ENCODE assay signal across 28 cellular contexts in the genomic region with DNA sequence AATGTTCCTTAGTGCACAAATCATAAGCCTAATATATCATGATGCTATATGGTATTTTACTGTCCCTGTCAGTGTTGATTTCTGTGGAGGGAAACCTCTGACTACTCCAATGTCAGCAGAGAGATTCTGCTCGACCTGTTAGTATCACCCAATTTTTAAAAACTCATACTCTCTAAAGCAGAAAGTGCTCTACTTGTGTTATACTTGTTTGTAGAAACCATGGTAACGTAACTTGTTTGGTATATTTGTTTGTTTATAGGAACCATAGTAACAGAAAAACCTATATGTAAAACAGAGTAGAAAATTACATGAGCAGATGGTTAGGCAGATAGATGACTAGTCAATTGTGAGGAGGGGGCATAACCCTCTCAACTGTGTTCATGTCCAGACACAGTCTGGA.
"Had no signal": no experiment of that assay in that cellular context is flagged by ENCODE, and none has a peak within 500 bp of the region (broad histone marks: within the 10 kb centered on the region; RNA-seq: fewer than 3 reads in every experiment).

No MANE protein-coding gene starts in this region.

- H3K4me3 Mint-ChIP-seq: activated T-cell treated with anti-CD3 and anti-CD28 coated beads, Interleukin-2, amount 50 U/mL, for 24 hours; endodermal cell; nephron; stimulated activated naive CD8-positive, alpha-beta T cell treated with anti-CD3 and anti-CD28 coated beads, Interleukin-15, Interleukin-2, amounts not matched to agents 100 ng/mL and 50 ng/mL, for 24 hours; type B pancreatic cell had no signal

- DNase-seq: activated CD4-positive, alpha-beta T cell treated with anti-CD3 and anti-CD28 coated beads for 48 hours; activated CD4-positive, alpha-beta T cell treated with anti-CD3 and anti-CD28 coated beads, Interleukin-2, amount 50 U/mL, for 48 hours; activated CD8-positive, alpha-beta memory T cell treated with anti-CD3 and anti-CD28 coated beads, Interleukin-2, amount 50 U/mL, for 48 hours; activated gamma-delta T cell; activated naive CD4-positive, alpha-beta T cell treated with anti-CD3 and anti-CD28 coated beads, Interleukin-2, amount 50 U/mL, for 16 hours; activated T-cell treated with anti-CD3 and anti-CD28 coated beads, Interleukin-2, amount 50 U/mL, for 24 hours; amniotic stem cell; caudate nucleus; endodermal cell; foreskin melanocyte; heart right ventricle; kidney glomerular epithelial cell; left lung; lower lobe of right lung; retina; stimulated activated CD4-positive, alpha-beta T cell treated with anti-CD3 and anti-CD28 coated beads, Interleukin-12 subunit alpha, Interleukin-12 subunit beta, amount 100 ng/mL, for 4 hours; stimulated activated CD4-positive, alpha-beta T cell treated with anti-CD3 and anti-CD28 coated beads, Interleukin-4, amount 100 ng/mL, for 1 hour; T1000; uterus; WERI-Rb-1 had no signal

- H3K36me3 ChIP-seq: left lung, lower lobe of right lung, prostate gland, uterus had no signal

- H3K4me3 ChIP-seq: esophagus muscularis mucosa, heart right ventricle, left lung, lower lobe of right lung, prostate gland, skin epidermis, thoracic aorta, uterus had no signal

- H3K9me3 Mint-ChIP-seq: activated T-cell treated with anti-CD3 and anti-CD28 coated beads, Interleukin-2, amount 50 U/mL, for 24 hours; endodermal cell; nephron; stimulated activated naive CD8-positive, alpha-beta T cell treated with anti-CD3 and anti-CD28 coated beads, Interleukin-15, Interleukin-2, amounts not matched to agents 100 ng/mL and 50 ng/mL, for 24 hours; type B pancreatic cell had no signal

- H3K27me3 ChIP-seq: esophagus muscularis mucosa, heart right ventricle, left lung, uterus had no signal

- H3K27me3 Mint-ChIP-seq: activated T-cell treated with anti-CD3 and anti-CD28 coated beads, Interleukin-2, amount 50 U/mL, for 24 hours; stimulated activated naive CD8-positive, alpha-beta T cell treated with anti-CD3 and anti-CD28 coated beads, Interleukin-15, Interleukin-2, amounts not matched to agents 100 ng/mL and 50 ng/mL, for 24 hours; type B pancreatic cell had no signal

- H3K4me1 ChIP-seq: left lung, lower lobe of right lung, prostate gland, uterus had no signal

- ATAC-seq: heart right ventricle, left lung, lower lobe of right lung, sciatic nerve had no signal

- H3K9me3 ChIP-seq: esophagus muscularis mucosa, heart right ventricle, left lung, lower lobe of right lung, prostate gland, thoracic aorta, uterus had no signal

- H3K27ac ChIP-seq: esophagus muscularis mucosa, heart right ventricle, left lung, lower lobe of right lung, prostate gland, skin epidermis, thoracic aorta, uterus, WERI-Rb-1 had no signal

- H3K27ac Mint-ChIP-seq: activated T-cell treated with anti-CD3 and anti-CD28 coated beads, Interleukin-2, amount 50 U/mL, for 24 hours; endodermal cell; nephron; stimulated activated naive CD8-positive, alpha-beta T cell treated with anti-CD3 and anti-CD28 coated beads, Interleukin-15, Interleukin-2, amounts not matched to agents 100 ng/mL and 50 ng/mL, for 24 hours; type B pancreatic cell had no signal
